In the genomic region with DNA sequence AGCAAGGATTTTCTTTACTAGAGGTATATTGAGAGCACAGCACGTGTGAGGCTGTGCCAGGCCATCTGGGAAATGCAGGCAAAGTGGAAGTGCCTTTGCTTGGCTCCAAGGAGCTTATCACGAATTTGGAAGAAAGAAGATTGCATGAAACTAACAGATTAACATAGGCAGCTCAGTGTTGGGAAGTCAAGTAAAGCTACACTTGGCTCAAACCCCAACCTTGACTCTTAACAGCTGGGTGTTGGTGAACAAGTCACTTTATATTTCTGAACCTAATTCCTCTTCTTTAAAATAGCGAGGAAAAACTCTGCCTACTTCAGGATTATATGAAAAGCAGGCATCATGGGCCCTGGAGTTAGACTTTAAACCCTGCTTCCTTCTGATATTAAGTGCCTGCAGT, we compare ENCODE assay signal across 26 cellular contexts.
"Had no signal": no experiment of that assay in that cellular context is flagged by ENCODE, and none has a peak within 500 bp of the region (broad histone marks: within the 10 kb centered on the region; RNA-seq: fewer than 3 reads in every experiment).

No MANE protein-coding gene starts in this region.

- H3K36me3 ChIP-seq: brain microvascular endothelial cell, pancreas, right lobe of liver, upper lobe of right lung had no signal

- H3K27me3 ChIP-seq: brain microvascular endothelial cell, pancreas, right lobe of liver, upper lobe of right lung had no signal

- H3K27ac Mint-ChIP-seq: activated CD8-positive, alpha-beta T cell treated with anti-CD3 and anti-CD28 coated beads, Interleukin-2, amount 10 ng/mL, durations not matched to agents 7 days and 5 days; activated naive CD4-positive, alpha-beta T cell treated with anti-CD3 and anti-CD28 coated beads, Interleukin-2, amount 50 U/mL, for 24 hours; activated T-helper 1 cell treated with anti-CD3 and anti-CD28 coated beads, Interleukin-12 subunit alpha, Interleukin-12 subunit beta, Interleukin-2, Interleukin-4 antibody, amounts not matched to agents 30 ng/mL and 10 ng/mL and 1 ng/mL, durations not matched to agents 14 hours and 24 hours and 36 hours; effector memory CD8-positive, alpha-beta T cell; immature natural killer cell; stimulated activated naive B cell treated with anti-CD40 and anti-IgM and Interleukin-4, amounts not matched to agents 10 μg/mL and 1 μg/mL and 100 μg/mL, for 72 hours; T-cell; T-helper 2 cell treated with Interferon-gamma antibody and Interleukin-4, amounts not matched to agents 5 μg/mL and 100 μg/mL, for 36 hours had no signal

- H3K4me1 ChIP-seq: foreskin keratinocyte, pancreas, right lobe of liver, upper lobe of right lung had no signal

- H3K4me1 Mint-ChIP-seq: activated naive CD4-positive, alpha-beta T cell treated with anti-CD3 and anti-CD28 coated beads, Interleukin-2, amount 50 U/mL, for 24 hours; immature natural killer cell; stimulated activated naive B cell treated with anti-CD40 and anti-IgM and Interleukin-4, amounts not matched to agents 10 μg/mL and 1 μg/mL and 100 μg/mL, for 72 hours; T-cell had no signal

- H3K4me2 ChIP-seq: SK-N-SH had no signal

- H3K4me3 Mint-ChIP-seq: activated CD8-positive, alpha-beta T cell treated with anti-CD3 and anti-CD28 coated beads, Interleukin-2, amount 10 ng/mL, durations not matched to agents 7 days and 5 days; activated naive CD4-positive, alpha-beta T cell treated with anti-CD3 and anti-CD28 coated beads, Interleukin-2, amount 50 U/mL, for 24 hours; activated T-helper 1 cell treated with anti-CD3 and anti-CD28 coated beads, Interleukin-12 subunit alpha, Interleukin-12 subunit beta, Interleukin-2, Interleukin-4 antibody, amounts not matched to agents 30 ng/mL and 10 ng/mL and 1 ng/mL, durations not matched to agents 14 hours and 24 hours and 36 hours; effector memory CD8-positive, alpha-beta T cell; immature natural killer cell; nephron; stimulated activated naive B cell treated with anti-CD40 and anti-IgM and Interleukin-4, amounts not matched to agents 10 μg/mL and 1 μg/mL and 100 μg/mL, for 72 hours; T-cell; T-helper 2 cell treated with Interferon-gamma antibody and Interleukin-4, amounts not matched to agents 5 μg/mL and 100 μg/mL, for 36 hours had no signal

- DNase-seq: activated CD4-positive, alpha-beta T cell treated with anti-CD3 and anti-CD28 coated beads for 1 hour; activated CD4-positive, alpha-beta T cell treated with anti-CD3 and anti-CD28 coated beads, Interleukin-2, amount 50 U/mL, for 1 hour; activated CD8-positive, alpha-beta T cell treated with anti-CD3 and anti-CD28 coated beads, Interleukin-2, amount 10 ng/mL, durations not matched to agents 7 days and 5 days; activated gamma-delta T cell; aorta; brain microvascular endothelial cell; central memory CD4-positive, alpha-beta T cell; dorsolateral prefrontal cortex; effector memory CD8-positive, alpha-beta T cell; foreskin keratinocyte; immature natural killer cell; midbrain; pancreas; right lobe of liver; SK-N-SH; stimulated activated CD4-positive, alpha-beta T cell treated with anti-CD3 and anti-CD28 coated beads, Interleukin-2, amount 100 ng/mL, for 48 hours; stimulated activated CD8-positive, alpha-beta memory T cell treated with anti-CD3 and anti-CD28 coated beads, Interleukin-4, amount 100 ng/mL, for 48 hours; stimulated activated naive B cell treated with anti-CD40 and anti-IgM and Interleukin-4, amounts not matched to agents 10 μg/mL and 1 μg/mL and 100 μg/mL, for 72 hours; T-cell; upper lobe of right lung had no signal

- H3K9me3 ChIP-seq: pancreas, right lobe of liver, SK-N-SH, upper lobe of right lung had no signal

- H3K27ac ChIP-seq: brain microvascular endothelial cell, foreskin keratinocyte, pancreas, right lobe of liver, skin epidermis, upper lobe of right lung, VCaP had no signal

- H3K9me3 Mint-ChIP-seq: activated naive CD4-positive, alpha-beta T cell treated with anti-CD3 and anti-CD28 coated beads, Interleukin-2, amount 50 U/mL, for 24 hours; activated T-helper 1 cell treated with anti-CD3 and anti-CD28 coated beads, Interleukin-12 subunit alpha, Interleukin-12 subunit beta, Interleukin-2, Interleukin-4 antibody, amounts not matched to agents 30 ng/mL and 10 ng/mL and 1 ng/mL, durations not matched to agents 14 hours and 24 hours and 36 hours; nephron; stimulated activated naive B cell treated with anti-CD40 and anti-IgM and Interleukin-4, amounts not matched to agents 10 μg/mL and 1 μg/mL and 100 μg/mL, for 72 hours; T-helper 2 cell treated with Interferon-gamma antibody and Interleukin-4, amounts not matched to agents 5 μg/mL and 100 μg/mL, for 36 hours had no signal

- H3K4me3 ChIP-seq: dorsolateral prefrontal cortex, pancreas, right lobe of liver, skin epidermis, upper lobe of right lung had no signal

- H3K9ac ChIP-seq: SK-N-SH had no signal

- H3K36me3 Mint-ChIP-seq: activated naive CD4-positive, alpha-beta T cell treated with anti-CD3 and anti-CD28 coated beads, Interleukin-2, amount 50 U/mL, for 24 hours; immature natural killer cell; stimulated activated naive B cell treated with anti-CD40 and anti-IgM and Interleukin-4, amounts not matched to agents 10 μg/mL and 1 μg/mL and 100 μg/mL, for 72 hours; T-cell had no signal
